ENCODE assay signal across 1 cellular context in the genomic region with DNA sequence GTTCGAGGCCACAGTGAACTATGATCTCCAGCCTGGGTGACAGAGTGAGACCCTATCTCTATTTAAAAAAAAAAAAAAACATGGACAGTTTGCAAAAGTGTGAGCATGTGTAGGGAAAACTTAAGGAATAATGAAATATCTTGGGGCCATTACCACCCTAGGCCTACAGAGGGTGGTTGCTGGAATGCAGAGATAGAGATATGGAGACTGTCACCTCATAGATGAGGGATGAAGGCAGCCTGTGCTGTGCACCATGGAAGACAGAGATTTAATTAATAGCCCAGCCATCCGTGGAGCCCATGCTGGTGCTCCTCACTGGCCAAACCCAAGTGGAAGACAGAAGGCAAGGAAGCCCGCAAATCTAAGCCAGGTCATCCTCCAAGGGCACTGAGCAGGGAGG.
TF ChIP-seq lines count a peak whose summit lies in the region.

No MANE protein-coding gene starts in this region.

TF ChIP-seq in HepG2, 621 proteins besides CTCF, POLR2A, EP300 and RAD21:
- TF ChIP-seq SUZ12 (IDR thresholded peaks at IDR 0.05; ENCODE audit: low read depth, low read length) (no peak), ZNF260 (CRISPR knock-in tag; IDR thresholded peaks at IDR 0.05; ENCODE audit: borderline replicate concordance, low read depth) (no peak), SP5 (CRISPR knock-in tag; IDR thresholded peaks at IDR 0.05; ENCODE audit: borderline replicate concordance, low read depth) (no peak), SMARCE1 (IDR thresholded peaks at IDR 0.05; ENCODE audit: borderline replicate concordance) (no peak), ZNF160 (CRISPR knock-in tag; IDR thresholded peaks at IDR 0.05) (no peak), HHEX (CRISPR knock-in tag; IDR thresholded peaks at IDR 0.05) (no peak)
- TF ChIP-seq, protein P1, sequence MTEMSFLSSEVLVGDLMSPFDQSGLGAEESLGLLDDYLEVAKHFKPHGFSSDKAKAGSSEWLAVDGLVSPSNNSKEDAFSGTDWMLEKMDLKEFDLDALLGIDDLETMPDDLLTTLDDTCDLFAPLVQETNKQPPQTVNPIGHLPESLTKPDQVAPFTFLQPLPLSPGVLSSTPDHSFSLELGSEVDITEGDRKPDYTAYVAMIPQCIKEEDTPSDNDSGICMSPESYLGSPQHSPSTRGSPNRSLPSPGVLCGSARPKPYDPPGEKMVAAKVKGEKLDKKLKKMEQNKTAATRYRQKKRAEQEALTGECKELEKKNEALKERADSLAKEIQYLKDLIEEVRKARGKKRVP (CRISPR knock-in tag; IDR thresholded peaks at IDR 0.05), result no peak
TF ChIP-seq in HepG2: peak in this region for 0.
